Comparison of ENCODE assay signal across 18 cellular contexts in genomic region chr12:30990316-30990715, GRCh38.
"Had no signal": no experiment of that assay in that cellular context is flagged by ENCODE, and none has a peak within 500 bp of the region (broad histone marks: within the 10 kb centered on the region; RNA-seq: fewer than 3 reads in every experiment).

No MANE protein-coding gene starts in this region.

- H3K27ac ChIP-seq: colonic mucosa, gastrocnemius medialis, hepatocyte, pancreas, psoas muscle, tibial artery had no signal

- FAIRE-seq: kidney, pancreas, TTC549 had no signal

- ATAC-seq: gastrocnemius medialis had no signal

- DNase-seq: activated CD8-positive, alpha-beta memory T cell treated with anti-CD3 and anti-CD28 coated beads for 24 hours; activated effector memory CD4-positive, alpha-beta T cell treated with Interleukin-2 at 50 U/mL for 16 hours; activated naive CD4-positive, alpha-beta T cell treated with Interleukin-2 at 50 U/mL for 16 hours; effector memory CD4-positive, alpha-beta T cell; gastrocnemius medialis; immature natural killer cell; kidney; mammary epithelial cell; naive B cell; psoas muscle; stimulated activated CD4-positive, alpha-beta T cell treated with anti-CD3 and anti-CD28 coated beads, Interleukin-4, amount 100 ng/mL, for 4 hours; T-helper 9 cell; tibial artery had no signal

- H3K4me1 ChIP-seq: colonic mucosa, gastrocnemius medialis, psoas muscle had no signal

- H3K27me3 ChIP-seq: colonic mucosa, gastrocnemius medialis, hepatocyte, pancreas, tibial artery had no signal

- H3K9me3 ChIP-seq: colonic mucosa, gastrocnemius medialis, pancreas, psoas muscle, tibial artery had no signal

- H3K36me3 ChIP-seq: colonic mucosa, gastrocnemius medialis, pancreas, tibial artery had no signal

- H3K79me2 ChIP-seq: hepatocyte had no signal

- H3K4me3 ChIP-seq: colonic mucosa, gastrocnemius medialis, hepatocyte, pancreas, psoas muscle, smooth muscle cell, tibial artery had no signal

- H3K4me2 ChIP-seq: hepatocyte, smooth muscle cell had no signal
